ENCODE assay signal across 7 cellular contexts in the genomic region with DNA sequence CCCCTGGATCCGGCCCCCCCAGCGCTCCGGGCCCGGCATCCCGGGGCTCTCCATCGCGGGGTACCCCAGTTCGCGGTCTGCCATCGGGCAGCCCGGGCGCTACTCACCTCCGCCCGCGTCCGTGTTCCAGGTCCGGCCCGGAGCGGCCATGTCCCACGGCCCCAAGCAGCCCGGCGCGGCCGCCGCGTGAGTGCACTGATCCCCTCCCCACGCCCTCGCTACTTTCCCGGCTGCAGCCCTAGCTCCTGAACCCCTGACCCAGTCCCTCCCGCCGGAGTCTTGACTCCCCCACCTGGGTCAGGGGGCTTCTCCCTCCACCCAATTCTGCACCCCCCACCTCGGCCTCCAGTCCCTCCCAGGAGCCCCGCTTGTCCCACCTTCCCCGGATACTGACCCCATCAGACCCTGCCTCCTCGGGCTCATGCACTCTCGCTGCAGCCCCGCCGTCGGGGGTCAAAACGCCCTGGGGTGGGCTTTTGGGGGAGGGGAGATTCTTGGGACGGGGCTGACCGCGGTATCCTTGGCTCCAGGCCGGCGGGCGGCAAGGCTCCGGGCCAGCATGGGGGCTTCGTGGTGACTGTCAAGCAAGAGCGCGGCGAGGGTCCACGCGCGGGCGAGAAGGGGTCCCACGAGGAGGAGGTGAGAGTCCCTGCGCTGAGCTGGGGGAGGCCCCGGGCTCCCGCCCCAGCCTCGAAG. TPM values are rescaled to one million over a fixed set of nuclear protein-coding genes. Genes with fewer than 3 reads are reported as not detected.
DNase-seq lines count a peak whose midpoint lies in the region; ATAC-seq and FAIRE-seq lines count a peak whose summit lies in the region.

No MANE protein-coding gene starts in this region.

- H3K4me3 Mint-ChIP-seq in activated CD4-positive, alpha-beta memory T cell treated with anti-CD3 and anti-CD28 coated beads for 36 hours = peak overlapping the region; percentile 76

- FAIRE-seq in small intestine (lab: Jason Lieb, UNC) = no peak

- H3K9me3 Mint-ChIP-seq in activated CD4-positive, alpha-beta memory T cell treated with anti-CD3 and anti-CD28 coated beads for 36 hours = no peaks in the 10 kb centered on the region

- H3K27ac Mint-ChIP-seq in activated CD4-positive, alpha-beta memory T cell treated with anti-CD3 and anti-CD28 coated beads for 36 hours = no peak overlapping the region

- peaks cover 13% of the 10 kb centered on the region for H3K36me3 Mint-ChIP-seq in activated CD4-positive, alpha-beta memory T cell treated with anti-CD3 and anti-CD28 coated beads for 36 hours

- H3K27me3 ChIP-seq in right cardiac atrium (ENCODE audit: control insufficient read depth, insufficient read depth) = no peaks in the 10 kb centered on the region
- H3K27me3 ChIP-seq in small intestine (ENCODE audit: control insufficient read depth in 2 of 2, insufficient read depth in 2 of 2, low read length in 2 of 2) = no peaks in the 10 kb centered on the region

- POLR2A ChIA-PET in activated CD4-positive, alpha-beta memory T cell treated with anti-CD3 and anti-CD28 coated beads for 36 hours (lab: Charles Lee) = interaction anchor here (0.8 kb wide), 1 partner anchor 19 kb away, joined by 3 read pairs; no protein-coding TSS in a partner anchor

- peak; percentile 20 for ATAC-seq in GM18907 (IDR thresholded peaks at IDR 0.05; ENCODE audit: unreplicated experiment)
- ATAC-seq in HG03095 (IDR thresholded peaks at IDR 0.05; ENCODE audit: unreplicated experiment) = peak; percentile 1
- ATAC-seq in right cardiac atrium = peak; percentile 5 to 8

- intact Hi-C loops in activated CD4-positive, alpha-beta memory T cell treated with anti-CD3 and anti-CD28 coated beads for 36 hours (cut with micrococcal nuclease) = loop anchor here (2.0 to 10.0 kb wide), 2 partner anchors 67 to 491 kb away; a partner anchor contains a TSS
- intact Hi-C loops in right cardiac atrium (cut with DNase I) = loop anchor here in 1 of 4 donors (10.0 kb wide), 1 partner anchor 51 kb away; a partner anchor contains a TSS

- H3K4me1 Mint-ChIP-seq in activated CD4-positive, alpha-beta memory T cell treated with anti-CD3 and anti-CD28 coated beads for 36 hours (ENCODE audit: low read depth) = peaks cover 10% of the 10 kb centered on the region

- CTCF ChIA-PET in activated CD4-positive, alpha-beta memory T cell treated with anti-CD3 and anti-CD28 coated beads for 36 hours (lab: Charles Lee) = interaction anchor here (1.6 kb wide), 1 partner anchor 28 kb away, joined by 7 read pairs; no protein-coding TSS in a partner anchor

- H3K4me1 ChIP-seq in right cardiac atrium (ENCODE audit: control insufficient read depth, insufficient read depth, low read length) (no peaks in the 10 kb centered on the region), small intestine (ENCODE audit: control insufficient read depth in 2 of 2, insufficient read depth in 1 of 2, low read depth in 1 of 2, low read length in 1 of 2) (peaks cover 0 to 4% of the 10 kb centered on the region in 2 donors)

- H3K9me3 ChIP-seq in right cardiac atrium (ENCODE audit: control insufficient read depth, low read length) (no peaks in the 10 kb centered on the region), small intestine (ENCODE audit: control insufficient read depth, low read depth) (no peaks in the 10 kb centered on the region)

- no peaks in the 10 kb centered on the region for H3K27me3 Mint-ChIP-seq in activated CD4-positive, alpha-beta memory T cell treated with anti-CD3 and anti-CD28 coated beads for 36 hours

- no peak for DNase-seq in activated CD4-positive, alpha-beta memory T cell treated with anti-CD3 and anti-CD28 coated beads for 36 hours
- DNase-seq in right cardiac atrium (peak in 2 of 3 donors; percentile 75 to 76), small intestine (no peak), medulla oblongata (ENCODE audit: extremely low spot score) (no peak), AG20443 (ENCODE audit: low spot score) (no peak)

- H3K27ac ChIP-seq in right cardiac atrium (ENCODE audit: low read length) (no peak overlapping the region), small intestine (ENCODE audit: low read depth in 1 of 2, low read length in 1 of 2) (peak overlapping the region; percentile 49 to 62)

- 1% methylated on average over 60 of the region's 60 CpGs for WGBS in right cardiac atrium
- WGBS in small intestine, 3 donors = 0 to 1% (median 1%) methylated on average over 32 to 60 of the region's 60 CpGs

- H3K36me3 ChIP-seq in small intestine (ENCODE audit: control insufficient read depth in 2 of 2, insufficient read depth in 2 of 2, low read length in 2 of 2) = no peaks in the 10 kb centered on the region

- H3K4me3 ChIP-seq in right cardiac atrium (ENCODE audit: low read length) (peak overlapping the region; percentile 94), small intestine (ENCODE audit: low read depth in 1 of 2, low read length in 2 of 2) (peak overlapping the region; percentile 79 to 91)

RNA-seq across cellular contexts. Expression of a gene that starts 0.6 kb away (rescaled TPM):
- total RNA-seq in activated CD4-positive, alpha-beta memory T cell treated with anti-CD3 and anti-CD28 coated beads for 36 hours = 10 to 100 TPM; 68.1 to 78.5 TPM
- total RNA-seq in right cardiac atrium = 10 to 100 TPM; 35.7 to 46.0 (median 36.2) TPM
- 50.5 TPM for polyA plus RNA-seq in right cardiac atrium
- 10 to 100 TPM; 70.4 to 82.1 (median 74.5) TPM for polyA plus RNA-seq in small intestine

RNA-seq across cellular contexts. Expression of a gene that starts 12.0 kb away (rescaled TPM):
- total RNA-seq in activated CD4-positive, alpha-beta memory T cell treated with anti-CD3 and anti-CD28 coated beads for 36 hours = under 1 TPM; 0.19 to 0.26 TPM
- total RNA-seq in right cardiac atrium = 1 to 10 TPM in 2 of 4 donors, under 1 TPM in 2; 0.89 to 2.1 (median 1.2) TPM
- polyA plus RNA-seq in right cardiac atrium (1.2 TPM), small intestine (1 to 10 TPM in 1 of 3 donors, under 1 TPM in 1, not detected in 1; 0.54 to 1.1 TPM)

RNA-seq across cellular contexts. Expression of a gene that starts 15.9 kb away (rescaled TPM):
- 10 to 100 TPM; 50.6 to 54.2 TPM for total RNA-seq in activated CD4-positive, alpha-beta memory T cell treated with anti-CD3 and anti-CD28 coated beads for 36 hours
- total RNA-seq in right cardiac atrium = 10 to 100 TPM; 20.6 to 31.7 (median 29.6) TPM
- polyA plus RNA-seq in right cardiac atrium = 21.3 TPM
- polyA plus RNA-seq in small intestine = 10 to 100 TPM; 10.3 to 52.4 (median 11.6) TPM

RNA-seq across cellular contexts. Expression of a gene that starts 33.4 kb away (rescaled TPM):
- under 1 TPM; 0.31 to 0.36 TPM for total RNA-seq in activated CD4-positive, alpha-beta memory T cell treated with anti-CD3 and anti-CD28 coated beads for 36 hours
- total RNA-seq in right cardiac atrium = 1 to 10 TPM; 1.3 to 2.2 (median 2.0) TPM
- 1.8 TPM for polyA plus RNA-seq in right cardiac atrium
- polyA plus RNA-seq in small intestine = 1 to 10 TPM in 1 of 3 donors, not detected in 2; 2.1 TPM

RNA-seq across cellular contexts. Expression of a gene that starts 34.3 kb away (rescaled TPM):
- total RNA-seq in activated CD4-positive, alpha-beta memory T cell treated with anti-CD3 and anti-CD28 coated beads for 36 hours = 1 to 10 TPM; 1.1 to 1.8 TPM
- 1 to 10 TPM in 1 of 4 donors, under 1 TPM in 1, not detected in 2; 0.97 to 1.2 TPM for total RNA-seq in right cardiac atrium
- polyA plus RNA-seq in right cardiac atrium = 0.20 TPM
- polyA plus RNA-seq in small intestine = 1 to 10 TPM in 1 of 3 donors, under 1 TPM in 1, not detected in 1; 0.73 to 1.3 TPM

Comparison
In these comparisons a context has a peak if more than half of its experiments do, and no peak if none do; other contexts are left out.
1. DNase-seq: peak in right cardiac atrium (2 of 3); none in activated CD4-positive, alpha-beta memory T cell treated with anti-CD3 and anti-CD28 coated beads for 36 hours (single experiment), small intestine (single experiment), medulla oblongata (single experiment) and AG20443 (single experiment).
2. Peak in every context shown above with its lines, with median percentiles within 50 percentile points of each other: ATAC-seq.